ENCODE assay signal across 1 cellular context in the genomic region with DNA sequence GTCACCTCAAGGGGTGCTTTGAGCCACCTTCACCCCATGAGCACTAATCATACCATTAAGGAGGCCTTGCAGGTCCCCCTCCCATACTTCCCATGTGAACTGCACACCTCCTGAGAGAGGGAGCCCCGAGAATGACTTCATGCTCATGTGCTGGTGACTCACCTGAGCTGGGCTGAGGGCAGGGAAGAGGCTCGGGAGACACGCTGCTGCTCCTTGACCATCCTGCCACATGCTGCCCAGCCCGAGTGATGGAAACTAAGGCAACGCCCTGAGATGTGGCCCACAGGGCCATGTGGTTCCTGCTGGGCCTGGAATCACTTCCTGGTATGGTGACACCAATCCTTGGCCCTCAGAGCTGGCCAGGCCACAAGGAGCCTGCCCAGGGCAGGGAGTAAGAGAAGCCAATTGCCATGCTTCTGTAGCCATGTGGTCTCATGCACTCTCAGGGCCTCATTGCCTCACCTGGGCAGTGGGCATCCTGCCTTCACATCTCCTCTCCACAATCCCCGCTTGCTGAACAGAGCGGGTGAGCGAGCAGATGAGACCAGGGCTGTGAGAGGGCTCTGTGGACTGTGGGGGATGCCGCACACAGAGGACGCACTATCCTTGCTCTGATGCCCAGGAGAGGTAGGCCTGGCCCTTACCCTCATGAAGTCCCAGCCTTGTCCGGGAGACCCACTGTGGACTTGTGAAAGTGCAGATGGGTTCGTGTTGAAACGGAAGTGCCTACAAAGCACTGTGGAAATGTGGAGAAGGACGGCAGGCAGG.
TF ChIP-seq lines count a peak whose summit lies in the region.

No MANE protein-coding gene starts in this region.

TF ChIP-seq in HEK293, 187 proteins besides CTCF, POLR2A, EP300 and RAD21 (continued from another document):
- no peak for TF ChIP-seq ZXDB (tag by site-specific recombination; IDR thresholded peaks at IDR 0.05)
- no peak for TF ChIP-seq ZBTB8A (tag by site-specific recombination; IDR thresholded peaks at IDR 0.05)
- no peak for TF ChIP-seq SALL2 (tag by site-specific recombination; IDR thresholded peaks at IDR 0.05; ENCODE audit: borderline replicate concordance)
- no peak for TF ChIP-seq ZBTB21 (tag by site-specific recombination; IDR thresholded peaks at IDR 0.05)
- TF ChIP-seq ZBTB7A (tag by site-specific recombination; IDR thresholded peaks at IDR 0.05; ENCODE audit: low read depth): no peak
- TF ChIP-seq ZNF341 (tag by site-specific recombination; IDR thresholded peaks at IDR 0.05; ENCODE audit: low read depth): no peak
- no peak for TF ChIP-seq GLIS2 (tag by site-specific recombination; IDR thresholded peaks at IDR 0.05)
- no peak for TF ChIP-seq ZNF391 (tag by site-specific recombination; IDR thresholded peaks at IDR 0.05; ENCODE audit: borderline replicate concordance, low read depth)
- TF ChIP-seq, protein P1, sequence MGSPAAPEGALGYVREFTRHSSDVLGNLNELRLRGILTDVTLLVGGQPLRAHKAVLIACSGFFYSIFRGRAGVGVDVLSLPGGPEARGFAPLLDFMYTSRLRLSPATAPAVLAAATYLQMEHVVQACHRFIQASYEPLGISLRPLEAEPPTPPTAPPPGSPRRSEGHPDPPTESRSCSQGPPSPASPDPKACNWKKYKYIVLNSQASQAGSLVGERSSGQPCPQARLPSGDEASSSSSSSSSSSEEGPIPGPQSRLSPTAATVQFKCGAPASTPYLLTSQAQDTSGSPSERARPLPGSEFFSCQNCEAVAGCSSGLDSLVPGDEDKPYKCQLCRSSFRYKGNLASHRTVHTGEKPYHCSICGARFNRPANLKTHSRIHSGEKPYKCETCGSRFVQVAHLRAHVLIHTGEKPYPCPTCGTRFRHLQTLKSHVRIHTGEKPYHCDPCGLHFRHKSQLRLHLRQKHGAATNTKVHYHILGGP (tag by site-specific recombination; IDR thresholded peaks at IDR 0.05): no peak
- TF ChIP-seq, protein P2, sequence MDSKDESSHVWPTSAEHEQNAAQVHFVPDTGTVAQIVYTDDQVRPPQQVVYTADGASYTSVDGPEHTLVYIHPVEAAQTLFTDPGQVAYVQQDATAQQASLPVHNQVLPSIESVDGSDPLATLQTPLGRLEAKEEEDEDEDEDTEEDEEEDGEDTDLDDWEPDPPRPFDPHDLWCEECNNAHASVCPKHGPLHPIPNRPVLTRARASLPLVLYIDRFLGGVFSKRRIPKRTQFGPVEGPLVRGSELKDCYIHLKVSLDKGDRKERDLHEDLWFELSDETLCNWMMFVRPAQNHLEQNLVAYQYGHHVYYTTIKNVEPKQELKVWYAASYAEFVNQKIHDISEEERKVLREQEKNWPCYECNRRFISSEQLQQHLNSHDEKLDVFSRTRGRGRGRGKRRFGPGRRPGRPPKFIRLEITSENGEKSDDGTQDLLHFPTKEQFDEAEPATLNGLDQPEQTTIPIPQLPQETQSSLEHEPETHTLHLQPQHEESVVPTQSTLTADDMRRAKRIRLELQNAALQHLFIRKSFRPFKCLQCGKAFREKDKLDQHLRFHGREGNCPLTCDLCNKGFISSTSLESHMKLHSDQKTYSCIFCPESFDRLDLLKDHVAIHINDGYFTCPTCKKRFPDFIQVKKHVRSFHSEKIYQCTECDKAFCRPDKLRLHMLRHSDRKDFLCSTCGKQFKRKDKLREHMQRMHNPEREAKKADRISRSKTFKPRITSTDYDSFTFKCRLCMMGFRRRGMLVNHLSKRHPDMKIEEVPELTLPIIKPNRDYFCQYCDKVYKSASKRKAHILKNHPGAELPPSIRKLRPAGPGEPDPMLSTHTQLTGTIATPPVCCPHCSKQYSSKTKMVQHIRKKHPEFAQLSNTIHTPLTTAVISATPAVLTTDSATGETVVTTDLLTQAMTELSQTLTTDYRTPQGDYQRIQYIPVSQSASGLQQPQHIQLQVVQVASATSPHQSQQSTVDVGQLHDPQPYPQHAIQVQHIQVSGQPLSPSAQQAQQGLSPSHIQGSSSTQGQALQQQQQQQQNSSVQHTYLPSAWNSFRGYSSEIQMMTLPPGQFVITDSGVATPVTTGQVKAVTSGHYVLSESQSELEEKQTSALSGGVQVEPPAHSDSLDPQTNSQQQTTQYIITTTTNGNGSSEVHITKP (tag by site-specific recombination; IDR thresholded peaks at IDR 0.05): peak; percentile 81
- TF ChIP-seq ZNF514 (tag by site-specific recombination; IDR thresholded peaks at IDR 0.05): no peak
- TF ChIP-seq, protein P3, sequence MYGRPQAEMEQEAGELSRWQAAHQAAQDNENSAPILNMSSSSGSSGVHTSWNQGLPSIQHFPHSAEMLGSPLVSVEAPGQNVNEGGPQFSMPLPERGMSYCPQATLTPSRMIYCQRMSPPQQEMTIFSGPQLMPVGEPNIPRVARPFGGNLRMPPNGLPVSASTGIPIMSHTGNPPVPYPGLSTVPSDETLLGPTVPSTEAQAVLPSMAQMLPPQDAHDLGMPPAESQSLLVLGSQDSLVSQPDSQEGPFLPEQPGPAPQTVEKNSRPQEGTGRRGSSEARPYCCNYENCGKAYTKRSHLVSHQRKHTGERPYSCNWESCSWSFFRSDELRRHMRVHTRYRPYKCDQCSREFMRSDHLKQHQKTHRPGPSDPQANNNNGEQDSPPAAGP (tag by site-specific recombination; IDR thresholded peaks at IDR 0.05): peak; percentile 63
- no peak for TF ChIP-seq SCRT2 (tag by site-specific recombination; IDR thresholded peaks at IDR 0.05)
- TF ChIP-seq ZNF223 (tag by site-specific recombination; IDR thresholded peaks at IDR 0.05): no peak
- TF ChIP-seq EGR2 (tag by site-specific recombination; IDR thresholded peaks at IDR 0.05; ENCODE audit: low read depth): no peak
- no peak for TF ChIP-seq ZNF785 (tag by site-specific recombination; IDR thresholded peaks at IDR 0.05)
- no peak for TF ChIP-seq GFI1B (tag by site-specific recombination; IDR thresholded peaks at IDR 0.05)
- TF ChIP-seq SP7 (tag by site-specific recombination; IDR thresholded peaks at IDR 0.05): 0 out of 2 replicates have a peak, but pooled peaks have one; percentile 49
- no peak for TF ChIP-seq ZFP69B (tag by site-specific recombination; IDR thresholded peaks at IDR 0.05)
- TF ChIP-seq ZNF555 (tag by site-specific recombination; conservative IDR thresholded peaks at IDR 0.05): no peak
- TF ChIP-seq ZNF530 (tag by site-specific recombination; IDR thresholded peaks at IDR 0.05; ENCODE audit: low read depth): no peak
- no peak for TF ChIP-seq ZNF350 (tag by site-specific recombination; IDR thresholded peaks at IDR 0.05)
- TF ChIP-seq SP3 (tag by site-specific recombination; IDR thresholded peaks at IDR 0.05): peak; percentile 32
- TF ChIP-seq ZNF529 (tag by site-specific recombination; IDR thresholded peaks at IDR 0.05; ENCODE audit: insufficient replicate concordance): no peak
- TF ChIP-seq ZBTB20 (tag by site-specific recombination; IDR thresholded peaks at IDR 0.05): no peak
- TF ChIP-seq, protein P4, sequence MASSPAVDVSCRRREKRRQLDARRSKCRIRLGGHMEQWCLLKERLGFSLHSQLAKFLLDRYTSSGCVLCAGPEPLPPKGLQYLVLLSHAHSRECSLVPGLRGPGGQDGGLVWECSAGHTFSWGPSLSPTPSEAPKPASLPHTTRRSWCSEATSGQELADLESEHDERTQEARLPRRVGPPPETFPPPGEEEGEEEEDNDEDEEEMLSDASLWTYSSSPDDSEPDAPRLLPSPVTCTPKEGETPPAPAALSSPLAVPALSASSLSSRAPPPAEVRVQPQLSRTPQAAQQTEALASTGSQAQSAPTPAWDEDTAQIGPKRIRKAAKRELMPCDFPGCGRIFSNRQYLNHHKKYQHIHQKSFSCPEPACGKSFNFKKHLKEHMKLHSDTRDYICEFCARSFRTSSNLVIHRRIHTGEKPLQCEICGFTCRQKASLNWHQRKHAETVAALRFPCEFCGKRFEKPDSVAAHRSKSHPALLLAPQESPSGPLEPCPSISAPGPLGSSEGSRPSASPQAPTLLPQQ (tag by site-specific recombination; IDR thresholded peaks at IDR 0.05): peak; percentile 51; the same call in 1 of the 2 replicates
- TF ChIP-seq, protein P5, sequence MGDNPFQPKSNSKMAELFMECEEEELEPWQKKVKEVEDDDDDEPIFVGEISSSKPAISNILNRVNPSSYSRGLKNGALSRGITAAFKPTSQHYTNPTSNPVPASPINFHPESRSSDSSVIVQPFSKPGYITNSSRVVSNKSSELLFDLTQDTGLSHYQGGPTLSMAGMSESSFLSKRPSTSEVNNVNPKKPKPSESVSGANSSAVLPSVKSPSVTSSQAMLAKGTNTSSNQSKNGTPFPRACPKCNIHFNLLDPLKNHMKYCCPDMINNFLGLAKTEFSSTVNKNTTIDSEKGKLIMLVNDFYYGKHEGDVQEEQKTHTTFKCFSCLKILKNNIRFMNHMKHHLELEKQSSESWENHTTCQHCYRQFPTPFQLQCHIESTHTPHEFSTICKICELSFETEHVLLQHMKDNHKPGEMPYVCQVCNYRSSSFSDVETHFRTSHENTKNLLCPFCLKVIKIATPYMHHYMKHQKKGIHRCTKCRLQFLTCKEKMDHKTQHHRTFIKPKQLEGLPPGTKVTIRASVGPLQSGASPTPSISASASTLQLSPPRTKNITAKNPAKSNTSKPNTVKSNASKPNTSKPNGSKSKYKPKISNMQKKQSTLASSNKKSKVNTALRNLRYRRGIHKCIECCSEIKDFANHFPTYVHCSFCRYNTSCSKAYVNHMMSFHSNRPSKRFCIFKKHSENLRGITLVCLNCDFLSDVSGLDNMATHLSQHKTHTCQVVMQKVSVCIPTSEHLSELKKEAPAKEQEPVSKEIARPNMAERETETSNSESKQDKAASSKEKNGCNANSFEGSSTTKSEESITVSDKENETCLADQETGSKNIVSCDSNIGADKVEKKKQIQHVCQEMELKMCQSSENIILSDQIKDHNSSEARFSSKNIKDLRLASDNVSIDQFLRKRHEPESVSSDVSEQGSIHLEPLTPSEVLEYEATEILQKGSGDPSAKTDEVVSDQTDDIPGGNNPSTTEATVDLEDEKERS (tag by site-specific recombination; IDR thresholded peaks at IDR 0.05): no peak
- no peak for TF ChIP-seq ZNF561 (tag by site-specific recombination; IDR thresholded peaks at IDR 0.05; ENCODE audit: borderline replicate concordance)
- TF ChIP-seq ZNF366 (tag by site-specific recombination; conservative IDR thresholded peaks at IDR 0.05): peak; percentile 98
